Comparison of ENCODE assay signal across 8 cellular contexts in genomic region chr13:51803018-51803417, GRCh38. TPM values are rescaled to one million over a fixed set of nuclear protein-coding genes. Genes with fewer than 3 reads are reported as not detected.
DNase-seq lines count a peak whose midpoint lies in the region; ATAC-seq, FAIRE-seq and TF ChIP-seq lines count a peak whose summit lies in the region.

No MANE protein-coding gene starts in this region.

- H2AFZ ChIP-seq in HepG2 (ENCODE audit: low read length), result no peak overlapping the region

- H3K27me3 ChIP-seq in ascending aorta (no peaks in the 10 kb centered on the region), HepG2 (ENCODE audit: control insufficient read depth in 1 of 2, insufficient read depth in 2 of 2, low read length in 2 of 2) (no peaks in the 10 kb centered on the region), thyroid gland (no peaks in the 10 kb centered on the region)

- peaks cover 13% of the 10 kb centered on the region for H3K36me3 Mint-ChIP-seq in activated naive CD4-positive, alpha-beta T cell treated with anti-CD3 and anti-CD28 coated beads, Interleukin-2, amount 10 ng/mL, durations not matched to agents 7 days and 5 days

- no peak for FAIRE-seq in HepG2 (lab: Jason Lieb, UNC)

- in situ Hi-C loops in HepG2 (cut with HindIII; ENCODE audit: extremely low pct_ligation_motif_present, low pct_unique_long_range_greater_than_20kb), result no loop called here

- H3K9me3 Mint-ChIP-seq in activated naive CD4-positive, alpha-beta T cell treated with anti-CD3 and anti-CD28 coated beads, Interleukin-2, amount 10 ng/mL, durations not matched to agents 7 days and 5 days, result no peaks in the 10 kb centered on the region

- POLR2A ChIA-PET in HepG2 (lab: Yijun Ruan, JAX), result interaction anchor here (0.8 to 4.1 kb wide), 7 partner anchors 10 to 370 kb away, joined by 3 to 19 read pairs (median 3); partner anchors contain the start of gene INTS6

- H3K27ac Mint-ChIP-seq in activated naive CD4-positive, alpha-beta T cell treated with anti-CD3 and anti-CD28 coated beads, Interleukin-2, amount 10 ng/mL, durations not matched to agents 7 days and 5 days, result peak overlapping the region; percentile 100

- CTCF ChIA-PET in activated naive CD4-positive, alpha-beta T cell treated with anti-CD3 and anti-CD28 coated beads, Interleukin-2, amount 10 ng/mL, durations not matched to agents 7 days and 5 days (lab: Charles Lee), result interaction anchor here (0.6 to 2.1 kb wide), 4 partner anchors 11 to 30 kb away, joined by 3 to 10 read pairs (median 4); no protein-coding TSS in a partner anchor
- CTCF ChIA-PET in HepG2 (lab: Yijun Ruan, JAX; ENCODE audit: low intra/inter-chr PET ratio, low total read pairs), result no interaction called here

- ATAC-seq in HepG2, result peak; percentile 7
- no peak for ATAC-seq in GM18505 (IDR thresholded peaks at IDR 0.05; ENCODE audit: unreplicated experiment)

- TF ChIP-seq EP300 in HepG2 (IDR thresholded peaks at IDR 0.05; ENCODE audit: low read depth in 2 of 2, low read length in 2 of 2) (no peak), HepG2 (CRISPR knock-in tag; IDR thresholded peaks at IDR 0.05; ENCODE audit: borderline replicate concordance) (no peak)

- H3K27ac ChIP-seq in ascending aorta (peak overlapping the region; percentile 98), HepG2 (ENCODE audit: extremely low read length, insufficient read depth, low read length) (peak overlapping the region; percentile 77), thyroid gland (peak overlapping the region; percentile 98 to 100 (median 98))

- WGBS in HepG2 (ENCODE audit: low lambda C conversion rate), result 40% methylated on average over 1 of the region's 5 CpGs
- 42 to 47% methylated on average over 4 to 5 of the region's 5 CpGs for WGBS in thyroid gland, 2 donors

- no peak for DNase-seq in activated naive CD4-positive, alpha-beta T cell treated with anti-CD3 and anti-CD28 coated beads, Interleukin-2, amount 10 ng/mL, durations not matched to agents 7 days and 5 days
- DNase-seq in activated naive CD4-positive, alpha-beta T cell treated with anti-CD3 and anti-CD28 coated beads, Interleukin-2, amount 50 U/mL, for 16 hours, result no peak
- DNase-seq in ascending aorta (ENCODE audit: low spot score in 2 of 2) (no peak), HepG2 (ENCODE audit: low spot score) (no peak), thyroid gland (peak; percentile 29 to 33), SK-N-DZ (ENCODE audit: low spot score) (no peak), Kasumi-1 (lab: John Stamatoyannopoulos, UW) (no peak)

- TF ChIP-seq CTCF in ascending aorta (IDR thresholded peaks at IDR 0.05), result no peak
- no peak for TF ChIP-seq CTCF in HepG2 (CRISPR knock-in tag; IDR thresholded peaks at IDR 0.05)
- no peak for TF ChIP-seq CTCF in thyroid gland (IDR thresholded peaks at IDR 0.05)

- intact Hi-C loops in ascending aorta (cut with DNase I), result loop anchor here (1.0 to 10.0 kb wide), 6 partner anchors 38 to 1678 kb away; partner anchors contain the start of genes ALG11, ATP7B, VPS36 and WDFY2
- intact Hi-C loops in HepG2 (cut with micrococcal nuclease; ENCODE audit: unreplicated experiment), result loop anchor here (2.0 kb wide), 1 partner anchor 350 kb away; the partner anchor contains the start of gene INTS6
- intact Hi-C loops in thyroid gland (cut with DNase I), result no loop called here

- H3K79me2 ChIP-seq in HepG2 (ENCODE audit: insufficient read depth, low read length), result no peaks in the 10 kb centered on the region

- peaks cover 46% of the 10 kb centered on the region for H3K4me1 Mint-ChIP-seq in activated naive CD4-positive, alpha-beta T cell treated with anti-CD3 and anti-CD28 coated beads, Interleukin-2, amount 10 ng/mL, durations not matched to agents 7 days and 5 days

- H3K4me1 ChIP-seq in ascending aorta (peaks cover 12 to 40% of the 10 kb centered on the region in 2 donors), HepG2 (ENCODE audit: insufficient read depth, low read length) (peaks cover 51% of the 10 kb centered on the region), thyroid gland (peaks cover 33% of the 10 kb centered on the region in 2 donors)

- H3K4me3 ChIP-seq in ascending aorta, result peak overlapping the region; percentile 79 to 98
- H3K4me3 ChIP-seq in HepG2 (replicated peaks in 1 of 3; ENCODE audit: insufficient read depth in 1 of 3, low read depth in 2 of 3, low read length in 3 of 3), result peak overlapping the region; percentile 68 to 85 (median 75)
- peak overlapping the region in 1 of 3 donors; percentile 95 for H3K4me3 ChIP-seq in thyroid gland (replicated peaks in 1 of 3)

- H3K9ac ChIP-seq in HepG2 (ENCODE audit: insufficient read depth, low read depth, low read length), result peak overlapping the region; percentile 97

- H3K4me2 ChIP-seq in HepG2 (ENCODE audit: low read depth, low read length), result peak overlapping the region; percentile 95

- no peak for TF ChIP-seq RAD21 in HepG2 (CRISPR knock-in tag; IDR thresholded peaks at IDR 0.05)

- H3K4me3 Mint-ChIP-seq in activated naive CD4-positive, alpha-beta T cell treated with anti-CD3 and anti-CD28 coated beads, Interleukin-2, amount 10 ng/mL, durations not matched to agents 7 days and 5 days, result peak overlapping the region; percentile 93

- no peaks in the 10 kb centered on the region for H4K20me1 ChIP-seq in HepG2 (ENCODE audit: insufficient read depth, low read length)

- H3K9me3 ChIP-seq in ascending aorta, result no peaks in the 10 kb centered on the region
- no peaks in the 10 kb centered on the region for H3K9me3 ChIP-seq in HepG2 (ENCODE audit: low read length)
- H3K9me3 ChIP-seq in thyroid gland, result no peaks in the 10 kb centered on the region

- no peaks in the 10 kb centered on the region for H3K36me3 ChIP-seq in ascending aorta
- H3K36me3 ChIP-seq in HepG2 (replicated peaks in 1 of 2; ENCODE audit: control insufficient read depth in 1 of 2, insufficient read depth in 2 of 2, low read length in 2 of 2), result no peaks in the 10 kb centered on the region
- H3K36me3 ChIP-seq in thyroid gland, result no peaks in the 10 kb centered on the region

- TSS peak; percentile 81 for BruUV-seq in HepG2 (replicated peaks; lab: Mats Ljungman, UMichigan)

- TF ChIP-seq POLR2A in HepG2 (IDR thresholded peaks at IDR 0.05; ENCODE audit: insufficient read depth in 1 of 2, low read depth in 2 of 2, low read length in 2 of 2) (no peak), thyroid gland (IDR thresholded peaks at IDR 0.05) (no peak), GM18505 (IDR thresholded peaks at IDR 0.05; ENCODE audit: borderline replicate concordance, extremely low read depth, insufficient read depth, insufficient read length) (no peak)

- no peaks in the 10 kb centered on the region for H3K27me3 Mint-ChIP-seq in activated naive CD4-positive, alpha-beta T cell treated with anti-CD3 and anti-CD28 coated beads, Interleukin-2, amount 10 ng/mL, durations not matched to agents 7 days and 5 days

RNA-seq across cellular contexts. Expression of gene DHRS12, which starts 0.9 kb away (rescaled TPM):
- 7.9 TPM for total RNA-seq in ascending aorta
- 4.8 and 7.2 TPM in 2 replicates for total RNA-seq in HepG2 (2016; rRNA removed; fragmentation: Illumina TruSeq; extraction: Trizol)
- total RNA-seq in HepG2 (2016; cell fraction: cytosol; rRNA removed; fragmentation: Illumina TruSeq; extraction: Trizol; ENCODE audit: low read depth), result 8.8 and 10.5 TPM in 2 replicates
- total RNA-seq in HepG2 (2016; cell fraction: insoluble cytoplasmic fraction; rRNA removed; fragmentation: Illumina TruSeq; extraction: Trizol), result 5.6 and 5.7 TPM in 2 replicates
- 9.1 and 14.0 TPM in 2 replicates for total RNA-seq in HepG2 (2016; cell fraction: membrane; rRNA removed; fragmentation: Illumina TruSeq; extraction: Trizol)
- total RNA-seq in HepG2 (2016; cell fraction: nucleus; rRNA removed; fragmentation: Illumina TruSeq; extraction: Trizol), result 6.7 TPM in 2 replicates
- polyA plus RNA-seq in HepG2 (2011; rRNA removed), result 8.4 and 12.7 TPM in 2 replicates
- polyA plus RNA-seq in HepG2 (2011; cell fraction: cytosol; rRNA removed), result 7.3 and 8.0 TPM in 2 replicates
- polyA plus RNA-seq in HepG2 (2011; cell fraction: nucleus; rRNA removed), result 19.6 and 21.8 TPM in 2 replicates
- polyA plus RNA-seq in HepG2 (2012), result 10.8 and 12.0 TPM in 2 replicates
- 15.2 and 25.5 TPM in 2 replicates for polyA plus RNA-seq in HepG2 (2016; cell fraction: cytosol; fragmentation: Illumina TruSeq; extraction: Trizol; ENCODE audit: low read depth)
- polyA plus RNA-seq in HepG2 (2016; cell fraction: insoluble cytoplasmic fraction; fragmentation: Illumina TruSeq; extraction: Trizol; ENCODE audit: low read depth), result 8.8 and 9.3 TPM in 2 replicates
- 15.3 and 19.6 TPM in 2 replicates for polyA plus RNA-seq in HepG2 (2016; cell fraction: membrane; fragmentation: Illumina TruSeq; extraction: Trizol; ENCODE audit: low read depth)
- polyA plus RNA-seq in HepG2 (2016; cell fraction: nucleus; fragmentation: Illumina TruSeq; extraction: Trizol; ENCODE audit: insufficient read depth, low read depth), result 14.9 and 17.8 TPM in 2 replicates
- 0.89 and 5.4 TPM in 2 replicates for polyA minus RNA-seq in HepG2 (2011; rRNA and poly(A)+ RNA removed; ENCODE audit: low replicate concordance)
- 2.5 and 5.0 TPM in 2 replicates for polyA minus RNA-seq in HepG2 (2011; cell fraction: cytosol; rRNA and poly(A)+ RNA removed)
- polyA minus RNA-seq in HepG2 (2011; cell fraction: nucleus; rRNA and poly(A)+ RNA removed), result 12.2 and 18.3 TPM in 2 replicates
- total RNA-seq in thyroid gland, result 10 to 100 TPM; 23.1 to 34.2 (median 27.4) TPM
- polyA plus RNA-seq in SK-N-DZ (2014; cell fraction: cytosol; rRNA removed), result 5.4 and 17.8 TPM in 2 replicates
- polyA plus RNA-seq in SK-N-DZ (2014; cell fraction: nucleus; rRNA removed), result 3.5 and 4.6 TPM in 2 replicates

RNA-seq across cellular contexts. Expression of gene TMEM272, which starts 42.0 kb away (rescaled TPM):
- total RNA-seq in ascending aorta (not detected), HepG2 (2016; rRNA removed; fragmentation: Illumina TruSeq; extraction: Trizol) (0.18 and 0.62 TPM in 2 replicates), thyroid gland (not detected)
- not detected in 2 replicates for total RNA-seq in HepG2 (2016; cell fraction: cytosol; rRNA removed; fragmentation: Illumina TruSeq; extraction: Trizol; ENCODE audit: low read depth)
- 0.07 and 0.58 TPM in 2 replicates for total RNA-seq in HepG2 (2016; cell fraction: insoluble cytoplasmic fraction; rRNA removed; fragmentation: Illumina TruSeq; extraction: Trizol)
- total RNA-seq in HepG2 (2016; cell fraction: membrane; rRNA removed; fragmentation: Illumina TruSeq; extraction: Trizol), result 0.03 and 0.37 TPM in 2 replicates
- 2.0 and 2.1 TPM in 2 replicates for total RNA-seq in HepG2 (2016; cell fraction: nucleus; rRNA removed; fragmentation: Illumina TruSeq; extraction: Trizol)
- polyA plus RNA-seq in HepG2 (2011; rRNA removed), result 0.37 and 0.52 TPM in 2 replicates
- 0.07 and 0.09 TPM in 2 replicates for polyA plus RNA-seq in HepG2 (2011; cell fraction: cytosol; rRNA removed)
- 1.9 and 2.3 TPM in 2 replicates for polyA plus RNA-seq in HepG2 (2011; cell fraction: nucleus; rRNA removed)
- 0.20 and 0.34 TPM in 2 replicates for polyA plus RNA-seq in HepG2 (2012)
- 0.03 TPM in 1 of 2 replicates, not detected in the other for polyA plus RNA-seq in HepG2 (2016; cell fraction: cytosol; fragmentation: Illumina TruSeq; extraction: Trizol; ENCODE audit: low read depth)
- 0.17 and 0.24 TPM in 2 replicates for polyA plus RNA-seq in HepG2 (2016; cell fraction: insoluble cytoplasmic fraction; fragmentation: Illumina TruSeq; extraction: Trizol; ENCODE audit: low read depth)
- 0.03 TPM in 1 of 2 replicates, not detected in the other for polyA plus RNA-seq in HepG2 (2016; cell fraction: membrane; fragmentation: Illumina TruSeq; extraction: Trizol; ENCODE audit: low read depth)
- 2.5 and 3.1 TPM in 2 replicates for polyA plus RNA-seq in HepG2 (2016; cell fraction: nucleus; fragmentation: Illumina TruSeq; extraction: Trizol; ENCODE audit: insufficient read depth, low read depth)
- 1.3 TPM in 1 of 2 replicates, not detected in the other for polyA minus RNA-seq in HepG2 (2011; rRNA and poly(A)+ RNA removed; ENCODE audit: low replicate concordance)
- polyA minus RNA-seq in HepG2 (2011; cell fraction: cytosol; rRNA and poly(A)+ RNA removed), result not detected in 2 replicates
- polyA minus RNA-seq in HepG2 (2011; cell fraction: nucleus; rRNA and poly(A)+ RNA removed), result 2.7 and 3.2 TPM in 2 replicates
- 0.02 and 2.5 TPM in 2 replicates for polyA plus RNA-seq in SK-N-DZ (2014; cell fraction: cytosol; rRNA removed)
- polyA plus RNA-seq in SK-N-DZ (2014; cell fraction: nucleus; rRNA removed), result 0.42 and 0.46 TPM in 2 replicates

RNA-seq across cellular contexts. Expression of gene CCDC70, which starts 58.8 kb away (rescaled TPM):
- total RNA-seq in ascending aorta, result not detected
- 0.13 TPM in 1 of 2 replicates, not detected in the other for total RNA-seq in HepG2 (2016; rRNA removed; fragmentation: Illumina TruSeq; extraction: Trizol)
- total RNA-seq in HepG2 (2016; cell fraction: cytosol; rRNA removed; fragmentation: Illumina TruSeq; extraction: Trizol; ENCODE audit: low read depth), result not detected in 2 replicates
- not detected in 2 replicates for total RNA-seq in HepG2 (2016; cell fraction: insoluble cytoplasmic fraction; rRNA removed; fragmentation: Illumina TruSeq; extraction: Trizol)
- not detected in 2 replicates for total RNA-seq in HepG2 (2016; cell fraction: membrane; rRNA removed; fragmentation: Illumina TruSeq; extraction: Trizol)
- not detected in 2 replicates for total RNA-seq in HepG2 (2016; cell fraction: nucleus; rRNA removed; fragmentation: Illumina TruSeq; extraction: Trizol)
- not detected in 2 replicates for polyA plus RNA-seq in HepG2 (2011; rRNA removed)
- 0.05 and 0.07 TPM in 2 replicates for polyA plus RNA-seq in HepG2 (2011; cell fraction: cytosol; rRNA removed)
- not detected in 2 replicates for polyA plus RNA-seq in HepG2 (2011; cell fraction: nucleus; rRNA removed)
- polyA plus RNA-seq in HepG2 (2012), result not detected in 2 replicates
- not detected in 2 replicates for polyA plus RNA-seq in HepG2 (2016; cell fraction: cytosol; fragmentation: Illumina TruSeq; extraction: Trizol; ENCODE audit: low read depth)
- polyA plus RNA-seq in HepG2 (2016; cell fraction: insoluble cytoplasmic fraction; fragmentation: Illumina TruSeq; extraction: Trizol; ENCODE audit: low read depth), result not detected in 2 replicates
- polyA plus RNA-seq in HepG2 (2016; cell fraction: membrane; fragmentation: Illumina TruSeq; extraction: Trizol; ENCODE audit: low read depth), result not detected in 2 replicates
- not detected in 2 replicates for polyA plus RNA-seq in HepG2 (2016; cell fraction: nucleus; fragmentation: Illumina TruSeq; extraction: Trizol; ENCODE audit: insufficient read depth, low read depth)
- polyA minus RNA-seq in HepG2 (2011; rRNA and poly(A)+ RNA removed; ENCODE audit: low replicate concordance), result 0.64 TPM in 1 of 2 replicates, not detected in the other
- polyA minus RNA-seq in HepG2 (2011; cell fraction: cytosol; rRNA and poly(A)+ RNA removed), result not detected in 2 replicates
- not detected in 2 replicates for polyA minus RNA-seq in HepG2 (2011; cell fraction: nucleus; rRNA and poly(A)+ RNA removed)
- total RNA-seq in thyroid gland, result under 1 TPM in 1 of 4 donors, not detected in 3; 0.40 TPM
- polyA plus RNA-seq in SK-N-DZ (2014; cell fraction: cytosol; rRNA removed), result not detected in 2 replicates
- not detected in 2 replicates for polyA plus RNA-seq in SK-N-DZ (2014; cell fraction: nucleus; rRNA removed)

Comparison
In these comparisons a context has a peak if more than half of its experiments do, and no peak if none do; other contexts are left out.
1. DNase-seq: peak in thyroid gland (2 of 2); none in activated naive CD4-positive, alpha-beta T cell treated with anti-CD3 and anti-CD28 coated beads, Interleukin-2, amount 10 ng/mL, durations not matched to agents 7 days and 5 days (single experiment), activated naive CD4-positive, alpha-beta T cell treated with anti-CD3 and anti-CD28 coated beads, Interleukin-2, amount 50 U/mL, for 16 hours (single experiment), ascending aorta (0 of 2), HepG2 (single experiment), SK-N-DZ (single experiment) and Kasumi-1 (0 of 2).
2. Peak in every context shown above with its lines, with median percentiles within 50 percentile points of each other: H3K27ac ChIP-seq.